Comparison of ENCODE assay signal across 20 cellular contexts in the genomic region with DNA sequence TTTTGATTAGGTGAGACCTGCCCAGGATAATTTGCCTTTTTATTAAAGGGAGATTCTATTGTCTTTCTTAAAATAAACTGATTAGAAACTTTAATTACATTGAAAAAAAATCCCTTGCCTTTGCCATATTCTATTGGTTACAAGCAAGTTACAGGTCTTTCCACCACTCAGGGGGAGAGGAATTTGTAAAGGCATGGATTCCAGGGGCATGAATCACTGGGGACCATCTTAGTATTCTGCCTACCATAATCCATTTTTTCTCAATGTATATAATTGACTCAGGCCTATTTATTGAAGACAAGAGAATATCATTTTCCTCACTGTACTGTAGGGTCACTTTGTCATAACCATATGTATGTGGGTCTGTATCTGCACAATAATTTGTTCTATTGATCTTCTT.
"Had no signal": no experiment of that assay in that cellular context is flagged by ENCODE, and none has a peak within 500 bp of the region (broad histone marks: within the 10 kb centered on the region; RNA-seq: fewer than 3 reads in every experiment).

No MANE protein-coding gene starts in this region.

- H3K27ac ChIP-seq: colonic mucosa, foreskin keratinocyte, heart right ventricle, right atrium auricular region, sigmoid colon, skin epidermis had no signal

- ATAC-seq: foreskin keratinocyte, heart right ventricle, left lobe of liver, natural killer cell had no signal

- H3K4me3 ChIP-seq: colonic mucosa, heart right ventricle, right atrium auricular region, sigmoid colon, skin epidermis had no signal

- H3K36me3 ChIP-seq: colonic mucosa, heart right ventricle, right atrium auricular region, sigmoid colon had no signal

- H3K4me1 ChIP-seq: colonic mucosa, foreskin keratinocyte, heart right ventricle, right atrium auricular region, sigmoid colon had no signal

- FAIRE-seq: endothelial cell of umbilical vein had no signal

- H3K4me1 Mint-ChIP-seq: endodermal cell, mesothelial cell of epicardium, natural killer cell, neural crest cell had no signal

- H3K9me3 ChIP-seq: colonic mucosa had no signal

- H3K4me3 Mint-ChIP-seq: endodermal cell, mesothelial cell of epicardium, natural killer cell, neural crest cell had no signal

- DNase-seq: colonic mucosa; effector CD4-positive, alpha-beta T cell; endodermal cell; erythroblast; foreskin keratinocyte; heart right ventricle; hypothalamus; islet precursor cell; mammary epithelial cell; natural killer cell; posterior cingulate gyrus; sigmoid colon; stimulated activated naive CD4-positive, alpha-beta T cell treated with Interleukin-2 at 50 U/mL for 16 hours; trophoblast cell had no signal

- H3K27ac Mint-ChIP-seq: endodermal cell, mesothelial cell of epicardium, natural killer cell had no signal

- H3K36me3 Mint-ChIP-seq: mesothelial cell of epicardium, natural killer cell had no signal

- H3K27me3 ChIP-seq: colonic mucosa, foreskin keratinocyte, right atrium auricular region, sigmoid colon had no signal
